Comparison of ENCODE assay signal across 9 cellular contexts in the genomic region with DNA sequence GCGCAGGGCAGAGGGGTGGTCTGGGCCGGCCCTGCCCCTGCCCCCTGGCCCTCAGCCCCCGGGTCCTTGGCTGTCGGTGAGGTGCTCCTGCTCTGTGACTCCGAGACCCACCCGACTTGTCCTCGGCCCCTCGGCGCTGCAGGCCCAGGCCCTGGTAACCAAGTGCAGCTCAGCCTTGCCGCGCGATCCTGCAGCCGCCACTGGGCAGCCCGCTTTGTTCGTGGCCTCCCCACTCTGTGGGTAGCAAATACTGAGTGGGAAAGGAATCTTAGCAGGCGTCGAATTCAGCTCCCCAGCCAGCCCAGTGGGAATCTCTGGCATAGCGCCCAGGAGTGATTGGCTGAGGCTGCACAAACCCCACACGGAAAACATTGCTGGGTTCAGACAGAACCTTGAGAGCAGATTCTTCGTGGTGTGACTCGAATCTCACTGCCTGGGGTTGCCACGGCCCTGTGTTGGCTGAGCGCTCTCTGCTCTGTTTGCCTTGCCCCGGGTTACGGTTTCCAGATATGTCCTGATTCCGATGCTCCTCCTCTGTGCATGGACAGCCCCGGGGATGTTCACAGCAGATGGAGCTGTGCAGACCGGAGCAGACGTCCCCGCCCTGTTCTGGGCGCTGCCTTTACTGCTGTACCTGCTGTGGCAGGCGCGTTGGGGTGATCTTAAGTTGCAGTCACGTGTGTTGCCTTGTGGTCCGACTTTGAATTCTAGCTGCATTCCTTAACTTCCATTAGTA. TPM values are rescaled to one million over a fixed set of nuclear protein-coding genes. Genes with fewer than 3 reads are reported as not detected.
DNase-seq lines count a peak whose midpoint lies in the region; ATAC-seq and TF ChIP-seq lines count a peak whose summit lies in the region.
"Had no signal": no experiment of that assay in that cellular context is flagged by ENCODE, and none has a peak within 500 bp of the region (broad histone marks: within the 10 kb centered on the region; RNA-seq: fewer than 3 reads in every experiment).

No MANE protein-coding gene starts in this region.

- no peaks in the 10 kb centered on the region for H3K27me3 Mint-ChIP-seq in activated CD8-positive, alpha-beta memory T cell treated with anti-CD3 and anti-CD28 coated beads, Interleukin-2, amount 10 ng/mL, durations not matched to agents 7 days and 5 days
- H3K27me3 Mint-ChIP-seq in T-helper 17 cell: peaks cover 44% of the 10 kb centered on the region

- H3K27ac Mint-ChIP-seq in activated CD8-positive, alpha-beta memory T cell treated with anti-CD3 and anti-CD28 coated beads, Interleukin-2, amount 10 ng/mL, durations not matched to agents 7 days and 5 days: peak overlapping the region; percentile 29
- H3K27ac Mint-ChIP-seq in T-helper 17 cell: no peak overlapping the region

- H3K4me1 ChIP-seq in stomach: no peaks in the 10 kb centered on the region

- H3K9me3 Mint-ChIP-seq in activated CD8-positive, alpha-beta memory T cell treated with anti-CD3 and anti-CD28 coated beads, Interleukin-2, amount 10 ng/mL, durations not matched to agents 7 days and 5 days (ENCODE audit: low read depth): no peaks in the 10 kb centered on the region

- H3K4me3 Mint-ChIP-seq in activated CD8-positive, alpha-beta memory T cell treated with anti-CD3 and anti-CD28 coated beads, Interleukin-2, amount 10 ng/mL, durations not matched to agents 7 days and 5 days: no peak overlapping the region
- peak overlapping the region; percentile 72 for H3K4me3 Mint-ChIP-seq in T-helper 17 cell

- TF ChIP-seq EP300 in stomach (IDR thresholded peaks at IDR 0.05): no peak

- H3K9me3 ChIP-seq in T-helper 17 cell (ENCODE audit: control insufficient read depth, low read length, poor library complexity, severe bottlenecking) (no peaks in the 10 kb centered on the region), stomach (no peaks in the 10 kb centered on the region)

- no peak for DNase-seq in activated CD8-positive, alpha-beta memory T cell treated with anti-CD3 and anti-CD28 coated beads, Interleukin-2, amount 10 ng/mL, durations not matched to agents 7 days and 5 days
- no peak for DNase-seq in activated CD8-positive, alpha-beta memory T cell treated with anti-CD3 and anti-CD28 coated beads for 24 hours
- peak in 1 of 3 donors; percentile 1 for DNase-seq in T-helper 17 cell
- DNase-seq in hepatic stellate cell (ENCODE audit: low spot score): peak; percentile 62
- DNase-seq in stomach: peak; percentile 23
- no peak for DNase-seq in OCI-M1 (lab: John Stamatoyannopoulos, UW)
- no peak for DNase-seq in NCI-H1436 (lab: John Stamatoyannopoulos, UW)
- DNase-seq: NCI-H146 had no signal

- no peak overlapping the region for H3K4me3 ChIP-seq in stomach

- CTCF ChIA-PET in activated CD8-positive, alpha-beta memory T cell treated with anti-CD3 and anti-CD28 coated beads, Interleukin-2, amount 10 ng/mL, durations not matched to agents 7 days and 5 days (lab: Charles Lee): interaction anchor here (1.2 to 4.0 kb wide), 8 partner anchors 17 to 159 kb away, joined by 3 to 44 read pairs (median 6); partner anchors contain the start of genes AHRR and PDCD6

- no peak overlapping the region for H3K27ac ChIP-seq in stomach

- TF ChIP-seq POLR2A in stomach (IDR thresholded peaks at IDR 0.05): no peak

- no peaks in the 10 kb centered on the region for H3K36me3 ChIP-seq in stomach

- peaks cover 0 to 29% (median 0%) of the 10 kb centered on the region in 3 donors for H3K27me3 ChIP-seq in stomach

- peaks cover 5% of the 10 kb centered on the region for H3K4me1 Mint-ChIP-seq in activated CD8-positive, alpha-beta memory T cell treated with anti-CD3 and anti-CD28 coated beads, Interleukin-2, amount 10 ng/mL, durations not matched to agents 7 days and 5 days
- no peaks in the 10 kb centered on the region for H3K4me1 Mint-ChIP-seq in T-helper 17 cell

- no peak for ATAC-seq in activated CD8-positive, alpha-beta memory T cell treated with anti-CD3 and anti-CD28 coated beads, Interleukin-2, amount 10 ng/mL, durations not matched to agents 7 days and 5 days
- ATAC-seq in T-helper 17 cell (no peak), HG03039 (IDR thresholded peaks at IDR 0.05; ENCODE audit: unreplicated experiment) (no peak)

- intact Hi-C loops in stomach (cut with DNase I; ENCODE audit: low total_unique reads): no loop called here

- WGBS in stomach, 5 donors: 56 to 81% (median 72%) methylated on average over 16 to 35 of the region's 35 CpGs

- no peak for TF ChIP-seq CTCF in stomach (IDR thresholded peaks at IDR 0.05)

- peaks cover 27% of the 10 kb centered on the region for H3K36me3 Mint-ChIP-seq in activated CD8-positive, alpha-beta memory T cell treated with anti-CD3 and anti-CD28 coated beads, Interleukin-2, amount 10 ng/mL, durations not matched to agents 7 days and 5 days
- peaks cover 5% of the 10 kb centered on the region for H3K36me3 Mint-ChIP-seq in T-helper 17 cell (ENCODE audit: low read depth)

RNA-seq across cellular contexts. Expression of gene EXOC3, which starts 13.4 kb away (rescaled TPM):
- total RNA-seq in activated CD8-positive, alpha-beta memory T cell treated with anti-CD3 and anti-CD28 coated beads, Interleukin-2, amount 10 ng/mL, durations not matched to agents 7 days and 5 days: 10 to 100 TPM; 68.2 to 71.2 TPM
- total RNA-seq in T-helper 17 cell (10 to 100 TPM; 71.3 to 86.3 TPM), stomach (100 to 1,000 TPM in 1 of 5 donors, 10 to 100 TPM in 4; 52.7 to 133 (median 77.7) TPM)
- polyA plus RNA-seq in stomach: 10 to 100 TPM; 29.9 to 38.8 (median 33.6) TPM

Comparison
In these comparisons a context has a peak if more than half of its experiments do, and no peak if none do; other contexts are left out.
1. DNase-seq: peak in hepatic stellate cell (single experiment) and stomach (single experiment); none in activated CD8-positive, alpha-beta memory T cell treated with anti-CD3 and anti-CD28 coated beads, Interleukin-2, amount 10 ng/mL, durations not matched to agents 7 days and 5 days (single experiment), activated CD8-positive, alpha-beta memory T cell treated with anti-CD3 and anti-CD28 coated beads for 24 hours (single experiment), OCI-M1 (single experiment) and NCI-H1436 (single experiment).